ENCODE assay signal across 20 cellular contexts in the genomic region with DNA sequence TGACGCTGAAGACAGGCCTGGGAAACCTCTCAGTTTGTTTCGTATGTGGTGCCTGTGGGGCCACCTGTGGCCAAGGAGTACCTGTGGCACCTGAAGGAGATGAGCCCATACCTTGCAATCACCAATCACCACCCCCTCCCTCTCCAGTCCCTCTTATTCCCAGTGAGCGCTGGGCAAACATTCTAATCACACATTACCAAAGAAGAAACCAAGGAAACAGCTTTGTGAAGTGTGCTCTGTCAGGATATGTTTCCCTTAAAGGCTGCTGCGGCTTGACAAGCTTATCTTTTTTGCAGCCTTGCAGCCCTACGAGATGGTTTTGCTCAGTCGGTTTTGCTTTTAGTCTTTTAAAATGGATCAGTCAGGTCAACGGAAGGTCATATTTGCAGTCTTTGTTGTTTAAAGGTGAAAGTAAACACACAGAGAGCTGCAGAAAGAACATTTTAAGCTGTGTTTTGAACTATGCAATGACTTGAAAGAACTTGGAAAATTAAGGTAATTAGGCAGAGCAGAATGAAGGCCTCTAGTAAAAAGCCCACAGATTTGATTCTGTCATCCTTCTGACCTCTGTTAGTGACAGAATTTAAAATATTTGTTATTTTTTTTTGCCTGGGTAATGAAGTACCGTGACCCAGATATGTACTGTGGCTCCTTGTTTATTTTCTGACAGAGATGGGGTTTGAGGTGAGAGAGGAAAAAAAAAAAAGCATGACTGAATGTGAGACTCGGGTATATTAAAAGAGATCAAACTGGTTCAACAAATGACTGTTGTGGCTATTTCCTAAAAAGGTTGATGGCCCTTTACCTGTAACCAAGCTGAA.
A peak's percentile ranks its signal among the peaks of the same experiment; 100 is the strongest.
DNase-seq lines count a peak whose midpoint lies in the region; ATAC-seq and TF ChIP-seq lines count a peak whose summit lies in the region.
"Had no signal": no experiment of that assay in that cellular context is flagged by ENCODE, and none has a peak within 500 bp of the region (broad histone marks: within the 10 kb centered on the region; RNA-seq: fewer than 3 reads in every experiment).

No MANE protein-coding gene starts in this region.

- no peak overlapping the region for H3K4me3 Mint-ChIP-seq in chondrocyte (ENCODE audit: unreplicated experiment)
- H3K4me3 Mint-ChIP-seq: activated CD8-positive, alpha-beta T cell treated with anti-CD3 and anti-CD28 coated beads, Interleukin-2, amount 10 ng/mL, durations not matched to agents 7 days and 5 days; activated T-helper 17 cell treated with anti-CD3 and anti-CD28 coated beads, Interleukin-2, amount 50 U/mL, for 72 hours; naive thymus-derived CD8-positive, alpha-beta T cell; stimulated activated effector memory CD8-positive, alpha-beta T cell treated with anti-CD3 and anti-CD28 coated beads, Interleukin-12 subunit alpha, Interleukin-12 subunit beta, amount 100 ng/mL, for 72 hours had no signal

- 77 to 81% methylated on average over 8 to 9 of the region's 9 CpGs for WGBS in mesodermal cell (ENCODE audit: insufficient coverage in 2 of 2), 2 experiments
- WGBS in GM23248 (ENCODE audit: low coverage in 1 of 2, low lambda C conversion rate in 2 of 2, missing lambda C conversion rate in 2 of 2), 2 experiments: 18 to 19% methylated on average over 9 of the region's 9 CpGs

- H2AFZ ChIP-seq in GM23248: no peak overlapping the region

- H3K36me3 Mint-ChIP-seq in chondrocyte (ENCODE audit: low read depth): no peaks in the 10 kb centered on the region
- H3K36me3 Mint-ChIP-seq: naive thymus-derived CD8-positive, alpha-beta T cell; stimulated activated effector memory CD8-positive, alpha-beta T cell treated with anti-CD3 and anti-CD28 coated beads, Interleukin-12 subunit alpha, Interleukin-12 subunit beta, amount 100 ng/mL, for 72 hours had no signal

- DNase-seq in HuH-7 (ENCODE audit: low spot score) (peak; percentile 30), chondrocyte (ENCODE audit: low spot score) (peak; percentile 24), T1000 (lab: John Stamatoyannopoulos, UW) (no peak), GM23248 (no peak), DMS79 treated with DMSO at 0.1 percent for 48 hours (lab: John Stamatoyannopoulos, UW) (no peak)
- DNase-seq: activated CD8-positive, alpha-beta T cell treated with anti-CD3 and anti-CD28 coated beads, Interleukin-2, amount 10 ng/mL, durations not matched to agents 7 days and 5 days; adrenal gland; left cardiac atrium; naive thymus-derived CD8-positive, alpha-beta T cell; NCI-H187 treated with DMSO at 0.1 percent for 48 hours; stimulated activated CD4-positive, alpha-beta T cell treated with anti-CD3 and anti-CD28 coated beads, Interleukin-4, amount 100 ng/mL, for 4 hours; T-helper 9 cell; uterus had no signal

- no peak overlapping the region for H3K9ac ChIP-seq in GM23248

- H3K27me3 ChIP-seq in GM23248 (replicated peaks; ENCODE audit: insufficient read depth): no peaks in the 10 kb centered on the region
- H3K27me3 ChIP-seq: adrenal gland, esophagus muscularis mucosa, uterus had no signal

- no peaks in the 10 kb centered on the region for H3K79me2 ChIP-seq in GM23248 (ENCODE audit: insufficient read depth)

- H3K4me1 Mint-ChIP-seq in chondrocyte (ENCODE audit: low read depth): peaks cover 3% of the 10 kb centered on the region
- H3K4me1 Mint-ChIP-seq: activated T-helper 17 cell treated with anti-CD3 and anti-CD28 coated beads, Interleukin-2, amount 50 U/mL, for 72 hours; naive thymus-derived CD8-positive, alpha-beta T cell; stimulated activated effector memory CD8-positive, alpha-beta T cell treated with anti-CD3 and anti-CD28 coated beads, Interleukin-12 subunit alpha, Interleukin-12 subunit beta, amount 100 ng/mL, for 72 hours had no signal

- H3K9me3 ChIP-seq in mesodermal cell (ENCODE audit: control insufficient read depth, low read length): no peaks in the 10 kb centered on the region
- H3K9me3 ChIP-seq in GM23248 (ENCODE audit: low read depth): no peaks in the 10 kb centered on the region
- H3K9me3 ChIP-seq: adrenal gland, esophagus muscularis mucosa, uterus had no signal

- no peaks in the 10 kb centered on the region for H3K36me3 ChIP-seq in mesodermal cell (ENCODE audit: control insufficient read depth, insufficient read depth, low read length)
- H3K36me3 ChIP-seq in GM23248 (ENCODE audit: low read depth): no peaks in the 10 kb centered on the region
- H3K36me3 ChIP-seq: adrenal gland, esophagus muscularis mucosa, uterus had no signal

- H3K4me3 ChIP-seq in mesodermal cell (ENCODE audit: extremely low read depth, insufficient read depth, low read length, poor library complexity, severe bottlenecking): no peak overlapping the region
- H3K4me3 ChIP-seq in GM23248: no peak overlapping the region
- H3K4me3 ChIP-seq: adrenal gland, esophagus muscularis mucosa, uterus had no signal

- H4K20me1 ChIP-seq in GM23248 (ENCODE audit: insufficient read depth): no peaks in the 10 kb centered on the region

- H3K4me1 ChIP-seq in mesodermal cell (ENCODE audit: control insufficient read depth, insufficient read depth, low read length, poor library complexity, severe bottlenecking): no peaks in the 10 kb centered on the region
- no peaks in the 10 kb centered on the region for H3K4me1 ChIP-seq in GM23248 (ENCODE audit: insufficient read depth)
- H3K4me1 ChIP-seq: adrenal gland, uterus had no signal

- in situ Hi-C loops in GM23248 (cut with MboI): no loop called here

- no peaks in the 10 kb centered on the region for H3K27me3 Mint-ChIP-seq in chondrocyte (ENCODE audit: low read depth)
- H3K27me3 Mint-ChIP-seq: activated T-helper 17 cell treated with anti-CD3 and anti-CD28 coated beads, Interleukin-2, amount 50 U/mL, for 72 hours; naive thymus-derived CD8-positive, alpha-beta T cell had no signal

- H3K9me2 ChIP-seq in GM23248 (ENCODE audit: insufficient read depth): no peaks in the 10 kb centered on the region

- TF ChIP-seq CTCF in 22Rv1 (IDR thresholded peaks at IDR 0.05) (no peak), chondrocyte (IDR thresholded peaks at IDR 0.05) (no peak)

- H3K27ac Mint-ChIP-seq in chondrocyte (ENCODE audit: unreplicated experiment): no peak overlapping the region
- H3K27ac Mint-ChIP-seq: activated CD8-positive, alpha-beta T cell treated with anti-CD3 and anti-CD28 coated beads, Interleukin-2, amount 10 ng/mL, durations not matched to agents 7 days and 5 days; activated T-helper 17 cell treated with anti-CD3 and anti-CD28 coated beads, Interleukin-2, amount 50 U/mL, for 72 hours; naive thymus-derived CD8-positive, alpha-beta T cell; stimulated activated effector memory CD8-positive, alpha-beta T cell treated with anti-CD3 and anti-CD28 coated beads, Interleukin-12 subunit alpha, Interleukin-12 subunit beta, amount 100 ng/mL, for 72 hours had no signal

- no peaks in the 10 kb centered on the region for H3F3A ChIP-seq in GM23248 (ENCODE audit: insufficient read depth)

- no peaks in the 10 kb centered on the region for H3K9me3 Mint-ChIP-seq in chondrocyte (ENCODE audit: low read depth)

- no peak overlapping the region for H3K4me2 ChIP-seq in GM23248 (ENCODE audit: unreplicated experiment)

- no peak for ATAC-seq in GM19035 (IDR thresholded peaks at IDR 0.05; ENCODE audit: unreplicated experiment)
- ATAC-seq: activated CD8-positive, alpha-beta T cell treated with anti-CD3 and anti-CD28 coated beads, Interleukin-2, amount 10 ng/mL, durations not matched to agents 7 days and 5 days; activated T-helper 17 cell treated with anti-CD3 and anti-CD28 coated beads, Interleukin-2, amount 50 U/mL, for 72 hours; HCT116; naive thymus-derived CD8-positive, alpha-beta T cell; stimulated activated effector memory CD8-positive, alpha-beta T cell treated with anti-CD3 and anti-CD28 coated beads, Interleukin-12 subunit alpha, Interleukin-12 subunit beta, amount 100 ng/mL, for 72 hours had no signal

- H3K27ac ChIP-seq in 22Rv1 (0 out of 2 replicates have a peak overlapping the region, but pooled peaks have one; percentile 28), mesodermal cell (ENCODE audit: low read depth, low read length, severe bottlenecking) (peak overlapping the region; percentile 5), GM23248 (no peak overlapping the region)
- H3K27ac ChIP-seq: adrenal gland, esophagus muscularis mucosa, uterus had no signal

Comparison
In these comparisons a context has a peak if more than half of its experiments do, and no peak if none do; other contexts are left out.
1. DNase-seq: peak in HuH-7 (single experiment) and chondrocyte (single experiment); none in T1000 (single experiment), GM23248 (single experiment) and DMS79 treated with DMSO at 0.1 percent for 48 hours (single experiment).